ENCODE assay signal across 8 cellular contexts in the genomic region with DNA sequence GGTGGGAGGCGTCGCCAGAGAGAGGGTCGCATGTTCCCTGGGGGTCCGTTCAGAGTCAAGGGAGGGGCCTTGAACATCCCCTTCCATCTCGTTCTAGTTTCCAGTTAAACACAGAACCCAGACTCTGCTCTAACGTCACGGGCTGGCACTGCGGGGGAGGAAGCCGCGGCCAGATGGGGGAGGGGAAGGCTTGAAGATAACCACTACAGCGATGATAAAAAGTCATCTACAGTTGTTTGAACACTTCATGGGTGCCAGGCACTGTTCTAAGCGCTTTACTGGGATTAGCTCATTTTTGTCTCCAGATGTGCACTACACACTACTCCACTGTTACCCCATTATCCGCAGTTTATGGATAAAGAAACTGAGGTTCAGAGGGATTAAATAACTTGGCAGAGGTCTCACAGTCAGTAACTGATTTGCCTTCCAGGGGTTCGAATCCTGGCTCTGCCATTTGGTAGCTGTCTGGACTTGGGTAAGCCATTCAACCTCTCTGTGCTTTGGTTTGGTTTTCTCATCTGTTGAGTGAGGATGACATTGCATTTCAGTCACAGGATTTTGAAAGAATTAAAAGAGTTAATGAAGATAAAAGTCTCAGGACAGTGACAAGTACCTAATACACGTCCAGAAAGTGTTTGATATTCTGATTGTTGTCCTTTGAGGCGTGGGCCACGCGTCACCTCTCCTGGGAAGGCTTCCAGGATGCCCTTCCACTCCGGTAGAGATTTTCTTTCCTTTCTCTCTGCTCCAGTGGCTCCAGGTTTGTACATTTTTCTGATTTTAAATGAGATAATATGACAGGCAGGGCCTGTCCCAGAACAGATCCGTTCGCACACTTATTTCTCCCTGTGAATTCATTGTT. TPM values are rescaled to one million over a fixed set of nuclear protein-coding genes. Genes with fewer than 3 reads are reported as not detected.
DNase-seq lines count a peak whose midpoint lies in the region; ATAC-seq and TF ChIP-seq lines count a peak whose summit lies in the region.

No MANE protein-coding gene starts in this region.

- WGBS in adrenal gland, 4 donors = 29 to 44% (median 35%) methylated on average over 16 to 21 of the region's 21 CpGs

- H3K27me3 ChIP-seq in H7 (ENCODE audit: control insufficient read depth, insufficient read depth, low read length) (peaks cover 10% of the 10 kb centered on the region), adrenal gland (no peaks in the 10 kb centered on the region)

- peak overlapping the region; percentile 43 for H3K4me3 ChIP-seq in H7 (ENCODE audit: insufficient read depth, low read depth, low read length)
- peak overlapping the region in 2 of 4 donors; percentile 22 to 59 for H3K4me3 ChIP-seq in adrenal gland

- CTCF ChIA-PET in GM10248 (lab: Yijun Ruan, JAX) = interaction anchor here (0.8 to 6.0 kb wide), 6 partner anchors 9 to 88 kb away, joined by 3 to 41 read pairs (median 4); a partner anchor contains a TSS

- intact Hi-C loops in adrenal gland (cut with DNase I) = no loop called here

- DNase-seq in H7 = peak; percentile 80
- DNase-seq in SW480 (ENCODE audit: low spot score) = peak; percentile 73
- peak; percentile 71 to 86 (median 83) for DNase-seq in adrenal gland
- peak; percentile 74 for DNase-seq in midbrain (lab: John Stamatoyannopoulos, UW)
- DNase-seq in GM10248 (ENCODE audit: extremely low spot score) = no peak
- DNase-seq in omental fat pad (ENCODE audit: low spot score) = no peak

- no peak for TF ChIP-seq CTCF in adrenal gland (IDR thresholded peaks at IDR 0.05)
- no peak for TF ChIP-seq CTCF in GM10248 (IDR thresholded peaks at IDR 0.05; ENCODE audit: control extremely low read depth, extremely low read depth, low read depth, missing control alignments)
- TF ChIP-seq CTCF in omental fat pad (IDR thresholded peaks at IDR 0.05) = no peak

- peaks cover 0 to 23% of the 10 kb centered on the region in 2 donors for H3K4me1 ChIP-seq in adrenal gland (replicated peaks in 1 of 2)

- POLR2A ChIA-PET in GM10248 (lab: Yijun Ruan, JAX) = no interaction called here

- H3K27ac ChIP-seq in adrenal gland (peak overlapping the region in 3 of 5 donors; percentile 60 to 88 (median 68)), temporal lobe (ENCODE audit: low read depth, low read length) (peak overlapping the region; percentile 87)

- no peak for ATAC-seq in GM18511 (IDR thresholded peaks at IDR 0.05; ENCODE audit: unreplicated experiment)
- no peak for ATAC-seq in omental fat pad (ENCODE audit: low FRiP score)

- TF ChIP-seq POLR2A in adrenal gland (IDR thresholded peaks at IDR 0.05) = no peak

- no peaks in the 10 kb centered on the region for H3K9me3 ChIP-seq in adrenal gland (replicated peaks in 1 of 3)

- H3K36me3 ChIP-seq in H7 (replicated peaks; ENCODE audit: control insufficient read depth, insufficient read depth, low read length) = no peaks in the 10 kb centered on the region
- H3K36me3 ChIP-seq in adrenal gland (replicated peaks in 1 of 2) = no peaks in the 10 kb centered on the region

RNA-seq across cellular contexts. Expression of a gene that starts 0.8 kb away (rescaled TPM):
- total RNA-seq in H7 (2014; rRNA removed; shearing (Covaris generic)) = 4.4 and 4.5 TPM in 2 replicates
- total RNA-seq in adrenal gland (10 to 100 TPM; 22.6 to 90.4 (median 43.3) TPM), temporal lobe (4.2 TPM), omental fat pad (not detected)
- 10 to 100 TPM; 38.9 to 54.2 (median 40.7) TPM for polyA plus RNA-seq in adrenal gland

RNA-seq across cellular contexts. Expression of a gene that starts 13.2 kb away (rescaled TPM):
- 0.33 TPM in 1 of 2 replicates, not detected in the other for total RNA-seq in H7 (2014; rRNA removed; shearing (Covaris generic))
- total RNA-seq in adrenal gland (under 1 TPM in 2 of 8 donors, not detected in 6; 0.14 to 0.28 TPM), temporal lobe (1.2 TPM), omental fat pad (not detected)
- under 1 TPM in 2 of 3 donors, not detected in 1; 0.24 to 0.57 TPM for polyA plus RNA-seq in adrenal gland

RNA-seq across cellular contexts. Expression of a gene that starts 48.9 kb away (rescaled TPM):
- 93.9 and 101 TPM in 2 replicates for total RNA-seq in H7 (2014; rRNA removed; shearing (Covaris generic))
- 100 to 1,000 TPM in 2 of 8 donors, 10 to 100 TPM in 6; 62.0 to 109 (median 79.9) TPM for total RNA-seq in adrenal gland
- 10 to 100 TPM; 27.9 to 60.5 (median 44.4) TPM for polyA plus RNA-seq in adrenal gland
- 12.5 TPM for total RNA-seq in temporal lobe
- 10 to 100 TPM; 42.4 to 67.0 (median 51.8) TPM for total RNA-seq in omental fat pad

RNA-seq across cellular contexts. Expression of a gene that starts 49.2 kb away (rescaled TPM):
- 42.3 and 45.9 TPM in 2 replicates for total RNA-seq in H7 (2014; rRNA removed; shearing (Covaris generic))
- 10 to 100 TPM; 32.5 to 84.1 (median 42.5) TPM for total RNA-seq in adrenal gland
- polyA plus RNA-seq in adrenal gland = 10 to 100 TPM; 17.5 to 19.6 (median 18.6) TPM
- total RNA-seq in temporal lobe = 6.6 TPM
- 10 to 100 TPM in 3 of 4 donors, 1 to 10 TPM in 1; 7.9 to 14.3 (median 11.5) TPM for total RNA-seq in omental fat pad

Comparison
In these comparisons a context has a peak if more than half of its experiments do, and no peak if none do; other contexts are left out.
1. DNase-seq: peak in H7 (single experiment), SW480 (single experiment), adrenal gland (7 of 7) and midbrain (single experiment); none in GM10248 (single experiment) and omental fat pad (single experiment).